20 cellular contexts compared by ENCODE assay signal in genomic region chr1:38253314-38253713, GRCh38.
DNase-seq lines count a peak whose midpoint lies in the region; ATAC-seq, FAIRE-seq and TF ChIP-seq lines count a peak whose summit lies in the region.
"Had no signal": no experiment of that assay in that cellular context is flagged by ENCODE, and none has a peak within 500 bp of the region (broad histone marks: within the 10 kb centered on the region; RNA-seq: fewer than 3 reads in every experiment).

No MANE protein-coding gene starts in this region.

- DNase-seq in A549 (ENCODE audit: low read depth in 1 of 2, low spot score in 1 of 2) (no peak), K562 (ENCODE audit: extremely low read depth in 1 of 4, low spot score in 3 of 4) (no peak), osteoblast (ENCODE audit: insufficient read length, low spot score, missing footprints) (peak; percentile 49), GM19240 (ENCODE audit: insufficient read length, low spot score) (no peak)
- DNase-seq: 8988T; AML-193; Caco-2; Calu3; CD4-positive, alpha-beta T cell; CD8-positive, alpha-beta T cell; DMS79 treated with DMSO at 0.1 percent for 48 hours; GF-D8 had no signal

- H4K20me1 ChIP-seq in K562 (replicated peaks; ENCODE audit: control insufficient read depth, insufficient read depth, low read length), result peaks cover 1% of the 10 kb centered on the region
- H4K20me1 ChIP-seq in osteoblast (ENCODE audit: insufficient read depth, low read length), result no peaks in the 10 kb centered on the region
- H4K20me1 ChIP-seq: BLaER1 treated with 17β-estradiol and CSF1 and Interleukin-3, amounts not matched to agents 10 nM and 100 nM had no signal

- H3K4me1 ChIP-seq in A549, result no peaks in the 10 kb centered on the region
- peaks cover 0 to 3% of the 10 kb centered on the region in 2 experiments; a peak in 1 of 5 replicates for H3K4me1 ChIP-seq in K562 (replicated peaks in 1 of 2; ENCODE audit: control insufficient read depth in 2 of 2, insufficient read depth in 2 of 2, low read length in 2 of 2)
- H3K4me1 ChIP-seq in osteoblast (ENCODE audit: insufficient read depth, low read length), result no peaks in the 10 kb centered on the region
- H3K4me1 ChIP-seq: Caco-2 had no signal

- H3K4me3 ChIP-seq in A549 (no peak overlapping the region), K562 (no peak overlapping the region), osteoblast (ENCODE audit: insufficient read depth, low read length) (no peak overlapping the region)
- H3K4me3 ChIP-seq: BLaER1 treated with 17β-estradiol and CSF1 and Interleukin-3, amounts not matched to agents 10 nM and 100 nM had no signal

- H2AFZ ChIP-seq in K562 (ENCODE audit: low read depth, low read length) (no peak overlapping the region), osteoblast (ENCODE audit: low read length) (no peak overlapping the region)

- no peak overlapping the region for H3K9ac ChIP-seq in K562 (ENCODE audit: insufficient read depth in 1 of 2, low read depth in 2 of 2, low read length in 2 of 2)
- H3K9ac ChIP-seq: BLaER1 treated with 17β-estradiol and CSF1 and Interleukin-3, amounts not matched to agents 10 nM and 100 nM had no signal

- H3K79me2 ChIP-seq in K562 (ENCODE audit: control insufficient read depth, insufficient read depth, low read length) (no peaks in the 10 kb centered on the region), osteoblast (ENCODE audit: insufficient read depth, low read length) (no peaks in the 10 kb centered on the region)

- CTCF ChIA-PET in A549 (lab: Yijun Ruan, JAX), result no interaction called here
- CTCF ChIA-PET in K562 (lab: Yijun Ruan, JAX; ENCODE audit: low intra/inter-chr PET ratio), result no interaction called here

- no peaks in the 10 kb centered on the region for H3K9me1 ChIP-seq in K562 (ENCODE audit: control insufficient read depth, insufficient read depth, low read length)

- H3K4me2 ChIP-seq in A549 (no peak overlapping the region), K562 (ENCODE audit: insufficient read depth, low read length) (no peak overlapping the region), osteoblast (ENCODE audit: insufficient read depth, low read length) (no peak overlapping the region)

- TF ChIP-seq RAD21 in A549 (conservative IDR thresholded peaks at IDR 0.05 in 1 of 2, IDR thresholded peaks at IDR 0.05 in 1 of 2) (no peak), K562 (CRISPR knock-in tag; conservative IDR thresholded peaks at IDR 0.05 in 1 of 2, IDR thresholded peaks at IDR 0.05 in 1 of 2) (no peak)

- BruUV-seq in K562 (replicated peaks; lab: Mats Ljungman, UMichigan), result no TSS peak

- no peaks in the 10 kb centered on the region for H3K36me3 ChIP-seq in K562 (ENCODE audit: control insufficient read depth, insufficient read depth, low read length)
- no peaks in the 10 kb centered on the region for H3K36me3 ChIP-seq in osteoblast (ENCODE audit: insufficient read depth, low read length)
- H3K36me3 ChIP-seq: BLaER1 treated with 17β-estradiol and CSF1 and Interleukin-3, amounts not matched to agents 10 nM and 100 nM had no signal

- H3K9me3 ChIP-seq in A549 (no peaks in the 10 kb centered on the region), K562 (replicated peaks; ENCODE audit: control insufficient read depth, insufficient read depth, low read depth, low read length) (no peaks in the 10 kb centered on the region), osteoblast (ENCODE audit: low read depth, low read length) (no peaks in the 10 kb centered on the region)
- H3K9me3 ChIP-seq: BLaER1 treated with 17β-estradiol and CSF1 and Interleukin-3, amounts not matched to agents 10 nM and 100 nM; Caco-2 had no signal

- no peak for TF ChIP-seq POLR2A in A549 (IDR thresholded peaks at IDR 0.05; ENCODE audit: low read length)
- TF ChIP-seq POLR2A in K562 (conservative IDR thresholded peaks at IDR 0.05), result no peak

- POLR2A ChIA-PET in A549 (lab: Yijun Ruan, JAX) (no interaction called here), K562 (lab: Yijun Ruan, JAX) (interaction anchor here (0.8 kb wide), 1 partner anchor 8 kb away, joined by 4 read pairs; no protein-coding TSS in a partner anchor)

- no peak for ATAC-seq in A549
- ATAC-seq in K562, result no peak
- no peak for ATAC-seq in HG02798 (IDR thresholded peaks at IDR 0.05; ENCODE audit: poor library complexity, unreplicated experiment)
- ATAC-seq: CD8-positive, alpha-beta T cell had no signal

- WGBS in A549 (ENCODE audit: missing lambda C conversion rate), result 9% methylated on average over 2 of the region's 2 CpGs
- WGBS in K562 (ENCODE audit: insufficient coverage, low coverage, missing lambda C conversion rate), result 9% methylated on average over 2 of the region's 2 CpGs

- intact Hi-C loops in K562 (cut with micrococcal nuclease), result no loop called here

- H3K27me3 ChIP-seq in K562 (ENCODE audit: control insufficient read depth in 2 of 2, insufficient read depth in 2 of 2, low read length in 2 of 2) (peaks cover 19 to 53% of the 10 kb centered on the region in 2 experiments), osteoblast (ENCODE audit: insufficient read depth, low read length) (peaks cover 11% of the 10 kb centered on the region)
- H3K27me3 ChIP-seq: BLaER1 treated with 17β-estradiol and CSF1 and Interleukin-3, amounts not matched to agents 10 nM and 100 nM had no signal

- TF ChIP-seq EP300 in A549 (IDR thresholded peaks at IDR 0.05) (no peak), K562 (IDR thresholded peaks at IDR 0.05; ENCODE audit: low read length) (no peak)

- TF ChIP-seq CTCF in A549 (IDR thresholded peaks at IDR 0.05), result no peak
- TF ChIP-seq CTCF in K562 (IDR thresholded peaks at IDR 0.05 in 2 of 3, conservative IDR thresholded peaks at IDR 0.05 in 1 of 3; ENCODE audit: insufficient read depth in 2 of 3, low read depth in 1 of 3, low read length in 3 of 3), result no peak
- TF ChIP-seq CTCF in osteoblast (IDR thresholded peaks at IDR 0.05; ENCODE audit: extremely low read depth, low read depth, low read length), result no peak

- H3K27ac ChIP-seq in A549 (no peak overlapping the region), K562 (ENCODE audit: extremely low read depth, low read depth, low read length) (no peak overlapping the region), osteoblast (ENCODE audit: low read depth, low read length) (no peak overlapping the region)
- H3K27ac ChIP-seq: BLaER1 treated with 17β-estradiol and CSF1 and Interleukin-3, amounts not matched to agents 10 nM and 100 nM; C4-2B had no signal

- in situ Hi-C loops in K562 (cut with MboI), result no loop called here

- no peak for FAIRE-seq in A549 (lab: Jason Lieb, UNC)
- FAIRE-seq in K562 (lab: Jason Lieb, UNC), result no peak
- FAIRE-seq: A204.1, D721Med, G401.6, GM12891, GM19239 had no signal

TF ChIP-seq in A549, 52 proteins besides CTCF, POLR2A, EP300 and RAD21:
- TF ChIP-seq FOXS1 (CRISPR knock-in tag; IDR thresholded peaks at IDR 0.05), result no peak
- TF ChIP-seq GATA3 (IDR thresholded peaks at IDR 0.05; ENCODE audit: borderline replicate concordance), result no peak
- no peak for TF ChIP-seq PHF8 (IDR thresholded peaks at IDR 0.05; ENCODE audit: borderline replicate concordance, low read depth)
- TF ChIP-seq USF2 (IDR thresholded peaks at IDR 0.05), result 0 out of 2 replicates have a peak, but pooled peaks have one; percentile 8
- TF ChIP-seq HES2 (IDR thresholded peaks at IDR 0.05), result no peak

TF ChIP-seq in K562, 482 proteins besides CTCF, POLR2A, EP300 and RAD21 (continues in another document):
- TF ChIP-seq TFE3 (CRISPR knock-in tag; IDR thresholded peaks at IDR 0.05), result peak; percentile 90
- TF ChIP-seq ZNF592 (IDR thresholded peaks at IDR 0.05), result no peak

Comparison
In these comparisons a context has a peak if more than half of its experiments do, and no peak if none do; other contexts are left out.
1. Of the 35 proteins assayed by ChIP-seq in both K562 and A549: peak only in K562: BHLHE40; only in A549: none; in both: USF2; in neither: 33.